In genomic region chr4:142416711-142417275, GRCh38 we compare ENCODE assay signal across 13 cellular contexts.
A peak's percentile ranks its signal among the peaks of the same experiment; 100 is the strongest.
DNase-seq lines count a peak whose midpoint lies in the region; ATAC-seq and TF ChIP-seq lines count a peak whose summit lies in the region.
"Had no signal": no experiment of that assay in that cellular context is flagged by ENCODE, and none has a peak within 500 bp of the region (broad histone marks: within the 10 kb centered on the region; RNA-seq: fewer than 3 reads in every experiment).

No MANE protein-coding gene starts in this region.

- intact Hi-C loops in MCF 10A (cut with micrococcal nuclease): no loop called here
- intact Hi-C loops in breast epithelium (cut with DNase I; ENCODE audit: low total_unique reads): no loop called here

- BruUV-seq in MCF 10A (replicated peaks; lab: Mats Ljungman, UMichigan): no TSS peak

- TF ChIP-seq CTCF in MCF 10A (IDR thresholded peaks at IDR 0.05; ENCODE audit: unreplicated experiment) (no peak), breast epithelium (IDR thresholded peaks at IDR 0.05) (no peak), fibroblast of pulmonary artery (IDR thresholded peaks at IDR 0.05; ENCODE audit: low read length, missing control alignments) (no peak)

- H3K27me3 Mint-ChIP-seq in MCF 10A (ENCODE audit: insufficient read depth, unreplicated experiment): no peaks in the 10 kb centered on the region
- H3K27me3 Mint-ChIP-seq in activated CD4-positive, alpha-beta memory T cell treated with anti-CD3 and anti-CD28 coated beads, Interleukin-2, amount 10 ng/mL, durations not matched to agents 7 days and 5 days: no peaks in the 10 kb centered on the region
- H3K27me3 Mint-ChIP-seq in stimulated activated naive CD8-positive, alpha-beta T cell treated with anti-CD3 and anti-CD28 coated beads, Interleukin-15, amount 100 ng/mL, for 72 hours: no peaks in the 10 kb centered on the region

- CTCF ChIA-PET in MCF 10A (lab: Yijun Ruan, JAX): interaction anchor here (0.6 to 1.2 kb wide), 4 partner anchors 63 to 1807 kb away, joined by 3 to 6 read pairs (median 4); no protein-coding TSS in a partner anchor
- CTCF ChIA-PET in activated CD4-positive, alpha-beta memory T cell treated with anti-CD3 and anti-CD28 coated beads, Interleukin-2, amount 10 ng/mL, durations not matched to agents 7 days and 5 days (lab: Charles Lee): interaction anchor here (0.7 to 2.1 kb wide), 9 partner anchors 10 to 150 kb away, joined by 3 to 34 read pairs (median 6); no protein-coding TSS in a partner anchor

- H3K4me3 ChIP-seq in breast epithelium: no peak overlapping the region
- H3K4me3 ChIP-seq in fibroblast of pulmonary artery (replicated peaks; ENCODE audit: low read depth, low read length): no peak overlapping the region
- H3K4me3 ChIP-seq: coronary artery had no signal

- no peaks in the 10 kb centered on the region for H3K36me3 ChIP-seq in breast epithelium

- H3K36me3 Mint-ChIP-seq in MCF 10A (ENCODE audit: insufficient read depth, unreplicated experiment): no peaks in the 10 kb centered on the region
- peaks cover 8% of the 10 kb centered on the region for H3K36me3 Mint-ChIP-seq in activated CD4-positive, alpha-beta memory T cell treated with anti-CD3 and anti-CD28 coated beads, Interleukin-2, amount 10 ng/mL, durations not matched to agents 7 days and 5 days (ENCODE audit: low read depth)

- TF ChIP-seq POLR2A in breast epithelium (IDR thresholded peaks at IDR 0.05): no peak

- no peaks in the 10 kb centered on the region for H3K9me3 ChIP-seq in breast epithelium

- no peak overlapping the region for H3K27ac ChIP-seq in breast epithelium
- H3K27ac ChIP-seq: coronary artery, parathyroid adenoma had no signal

- POLR2A ChIA-PET in MCF 10A (lab: Yijun Ruan, JAX): interaction anchor here (1.9 kb wide), 1 partner anchor 10 kb away, joined by 4 read pairs; no protein-coding TSS in a partner anchor
- POLR2A ChIA-PET in activated CD4-positive, alpha-beta memory T cell treated with anti-CD3 and anti-CD28 coated beads, Interleukin-2, amount 10 ng/mL, durations not matched to agents 7 days and 5 days (lab: Charles Lee): interaction anchor here (0.9 to 7.5 kb wide), 19 partner anchors 12 to 430 kb away, joined by 3 to 291 read pairs (median 5); partner anchors contain the start of gene INPP4B

- peak overlapping the region; percentile 29 for H3K27ac Mint-ChIP-seq in MCF 10A (ENCODE audit: low read depth, unreplicated experiment)
- peak overlapping the region; percentile 98 for H3K27ac Mint-ChIP-seq in activated CD4-positive, alpha-beta memory T cell treated with anti-CD3 and anti-CD28 coated beads, Interleukin-2, amount 10 ng/mL, durations not matched to agents 7 days and 5 days
- H3K27ac Mint-ChIP-seq in stimulated activated naive CD8-positive, alpha-beta T cell treated with anti-CD3 and anti-CD28 coated beads, Interleukin-15, amount 100 ng/mL, for 72 hours: peak overlapping the region; percentile 95 to 97

- peaks cover 7% of the 10 kb centered on the region for H3K4me1 Mint-ChIP-seq in MCF 10A (ENCODE audit: insufficient read depth, unreplicated experiment)
- H3K4me1 Mint-ChIP-seq in activated CD4-positive, alpha-beta memory T cell treated with anti-CD3 and anti-CD28 coated beads, Interleukin-2, amount 10 ng/mL, durations not matched to agents 7 days and 5 days: peaks cover 39% of the 10 kb centered on the region
- H3K4me1 Mint-ChIP-seq in stimulated activated naive CD8-positive, alpha-beta T cell treated with anti-CD3 and anti-CD28 coated beads, Interleukin-15, amount 100 ng/mL, for 72 hours: peaks cover 78% of the 10 kb centered on the region

- peak; percentile 98 for ATAC-seq in stimulated activated naive CD8-positive, alpha-beta T cell treated with anti-CD3 and anti-CD28 coated beads, Interleukin-15, amount 100 ng/mL, for 72 hours
- ATAC-seq in HG03159 (IDR thresholded peaks at IDR 0.05; ENCODE audit: unreplicated experiment) (no peak), GM19397 (IDR thresholded peaks at IDR 0.05; ENCODE audit: unreplicated experiment) (no peak)
- ATAC-seq: Panc1 had no signal

- no peak overlapping the region for H3K4me3 Mint-ChIP-seq in MCF 10A (ENCODE audit: unreplicated experiment)
- peak overlapping the region; percentile 63 for H3K4me3 Mint-ChIP-seq in activated CD4-positive, alpha-beta memory T cell treated with anti-CD3 and anti-CD28 coated beads, Interleukin-2, amount 10 ng/mL, durations not matched to agents 7 days and 5 days
- H3K4me3 Mint-ChIP-seq in stimulated activated naive CD8-positive, alpha-beta T cell treated with anti-CD3 and anti-CD28 coated beads, Interleukin-15, amount 100 ng/mL, for 72 hours: peak overlapping the region; percentile 66 to 78

- no peaks in the 10 kb centered on the region for H3K4me1 ChIP-seq in breast epithelium
- H3K4me1 ChIP-seq: parathyroid adenoma had no signal

- H3K27me3 ChIP-seq in breast epithelium: no peaks in the 10 kb centered on the region

- DNase-seq in MCF 10A (ENCODE audit: unreplicated experiment): no peak
- DNase-seq in breast epithelium (ENCODE audit: low spot score in 2 of 2): no peak
- DNase-seq in activated CD4-positive, alpha-beta memory T cell treated with anti-CD3 and anti-CD28 coated beads, Interleukin-2, amount 10 ng/mL, durations not matched to agents 7 days and 5 days: no peak
- DNase-seq in fibroblast of pulmonary artery (ENCODE audit: low read depth): peak; percentile 47
- DNase-seq in stimulated activated naive CD8-positive, alpha-beta T cell treated with anti-CD3 and anti-CD28 coated beads, Interleukin-15, amount 100 ng/mL, for 72 hours: peak; percentile 33 to 40
- no peak for DNase-seq in cerebellar cortex (ENCODE audit: low spot score)
- DNase-seq: activated CD4-positive, alpha-beta T cell treated with anti-CD3 and anti-CD28 coated beads, Interleukin-2, amount 50 U/mL, for 4 hours; NCI-H1436 had no signal

- H3K9me3 Mint-ChIP-seq in MCF 10A (ENCODE audit: unreplicated experiment): no peaks in the 10 kb centered on the region
- no peaks in the 10 kb centered on the region for H3K9me3 Mint-ChIP-seq in activated CD4-positive, alpha-beta memory T cell treated with anti-CD3 and anti-CD28 coated beads, Interleukin-2, amount 10 ng/mL, durations not matched to agents 7 days and 5 days
- H3K9me3 Mint-ChIP-seq in stimulated activated naive CD8-positive, alpha-beta T cell treated with anti-CD3 and anti-CD28 coated beads, Interleukin-15, amount 100 ng/mL, for 72 hours: peaks cover 5 to 6% of the 10 kb centered on the region in 2 donors

Comparison
In these comparisons a context has a peak if more than half of its experiments do, and no peak if none do; other contexts are left out.
1. DNase-seq: peak in fibroblast of pulmonary artery (single experiment) and stimulated activated naive CD8-positive, alpha-beta T cell treated with anti-CD3 and anti-CD28 coated beads, Interleukin-15, amount 100 ng/mL, for 72 hours (2 of 2); none in MCF 10A (single experiment), breast epithelium (0 of 2), activated CD4-positive, alpha-beta memory T cell treated with anti-CD3 and anti-CD28 coated beads, Interleukin-2, amount 10 ng/mL, durations not matched to agents 7 days and 5 days (single experiment) and cerebellar cortex (single experiment).
2. H3K27ac Mint-ChIP-seq: peak in every context shown above with its lines; median percentile 98 in activated CD4-positive, alpha-beta memory T cell treated with anti-CD3 and anti-CD28 coated beads, Interleukin-2, amount 10 ng/mL, durations not matched to agents 7 days and 5 days; 96 in stimulated activated naive CD8-positive, alpha-beta T cell treated with anti-CD3 and anti-CD28 coated beads, Interleukin-15, amount 100 ng/mL, for 72 hours; 29 in MCF 10A.